In the genomic region with DNA sequence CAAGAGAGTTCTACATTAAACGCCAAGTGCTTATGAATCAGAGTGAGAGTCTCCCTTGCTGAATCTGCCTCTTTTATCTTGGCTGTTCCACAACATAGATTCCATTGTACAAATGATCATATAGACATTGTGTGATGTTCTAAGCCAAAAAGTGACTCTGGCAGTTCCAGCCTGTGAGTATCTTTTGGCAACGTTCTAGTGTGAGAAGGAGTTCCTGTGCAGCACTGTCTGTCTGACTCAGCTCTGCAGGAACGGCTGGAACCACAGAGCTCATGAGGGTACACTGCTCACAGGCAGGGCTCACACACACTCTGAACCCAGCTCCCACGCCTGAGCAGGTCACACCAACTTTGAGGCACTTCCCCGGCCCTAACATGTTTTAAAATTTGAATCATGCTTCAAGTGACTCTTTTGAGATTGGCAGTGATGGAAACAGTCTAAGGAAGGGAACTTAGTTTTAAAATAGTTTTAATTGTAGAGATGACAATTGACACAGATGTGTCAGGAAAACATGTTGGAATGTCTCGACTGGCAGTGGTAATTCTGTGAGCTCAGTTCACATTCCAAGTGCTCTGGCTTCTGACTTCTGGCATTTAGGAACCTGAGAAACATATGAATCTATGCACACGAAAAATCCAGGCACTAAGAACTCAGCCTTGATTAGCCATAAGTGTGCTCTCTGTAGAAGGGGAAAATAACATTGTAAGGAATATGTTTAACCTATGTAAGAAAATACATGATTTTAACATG, we compare ENCODE assay signal across 15 cellular contexts.
DNase-seq lines count a peak whose midpoint lies in the region; ATAC-seq and TF ChIP-seq lines count a peak whose summit lies in the region.
"Had no signal": no experiment of that assay in that cellular context is flagged by ENCODE, and none has a peak within 500 bp of the region (broad histone marks: within the 10 kb centered on the region; RNA-seq: fewer than 3 reads in every experiment).

No MANE protein-coding gene starts in this region.

- CTCF ChIA-PET in GM10248 (lab: Yijun Ruan, JAX), result no interaction called here

- H3K4me3 ChIP-seq in skeletal muscle cell (ENCODE audit: low read depth, low read length), result no peak overlapping the region
- H3K4me3 ChIP-seq: adrenal gland, mucosa of descending colon, thoracic aorta had no signal

- DNase-seq in EL, result peak; percentile 84
- DNase-seq in amniotic epithelial cell (ENCODE audit: low read depth), result peak; percentile 9
- no peak for DNase-seq in left cardiac atrium
- peak; percentile 82 for DNase-seq in skeletal muscle cell (ENCODE audit: low read depth)
- DNase-seq in GM10248 (ENCODE audit: extremely low spot score), result no peak
- DNase-seq: activated T-cell treated with anti-CD3 and anti-CD28 coated beads, Interleukin-2, amount 50 U/mL, for 1 hour; adrenal gland; CD4-positive, alpha-beta T cell; foreskin melanocyte; mucosa of descending colon; NCI-H82 had no signal

- POLR2A ChIA-PET in GM10248 (lab: Yijun Ruan, JAX), result no interaction called here

- intact Hi-C loops in left cardiac atrium (cut with DNase I), result no loop called here

- no peak for TF ChIP-seq CTCF in GM10248 (IDR thresholded peaks at IDR 0.05; ENCODE audit: control extremely low read depth, extremely low read depth, low read depth, missing control alignments)

- ATAC-seq in left cardiac atrium, result peak; percentile 81 to 99
- ATAC-seq in HG03045 (IDR thresholded peaks at IDR 0.05; ENCODE audit: unreplicated experiment), result no peak
- ATAC-seq in GM18858 (IDR thresholded peaks at IDR 0.05; ENCODE audit: unreplicated experiment), result no peak
- ATAC-seq in GM21528 (IDR thresholded peaks at IDR 0.05; ENCODE audit: low FRiP score, unreplicated experiment), result no peak
- ATAC-seq: mucosa of descending colon had no signal

Comparison
In these comparisons a context has a peak if more than half of its experiments do, and no peak if none do; other contexts are left out.
1. DNase-seq: peak in EL (single experiment), amniotic epithelial cell (single experiment) and skeletal muscle cell (single experiment); none in left cardiac atrium (single experiment) and GM10248 (single experiment).
2. ATAC-seq: peak in left cardiac atrium (2 of 2); none in HG03045 (single experiment), GM18858 (single experiment) and GM21528 (single experiment).